12 cellular contexts compared by ENCODE assay signal in genomic region chr12:6954316-6954710, GRCh38. TPM values are rescaled to one million over a fixed set of nuclear protein-coding genes. Genes with fewer than 3 reads are reported as not detected.
DNase-seq lines count a peak whose midpoint lies in the region; ATAC-seq and TF ChIP-seq lines count a peak whose summit lies in the region.
"Had no signal": no experiment of that assay in that cellular context is flagged by ENCODE, and none has a peak within 500 bp of the region (broad histone marks: within the 10 kb centered on the region; RNA-seq: fewer than 3 reads in every experiment).

No MANE protein-coding gene starts in this region.

- H3K9ac ChIP-seq in MM.1S (ENCODE audit: low read length) (peak overlapping the region; percentile 23; the same call in 1 of the 2 replicates), colonic mucosa (ENCODE audit: low read depth in 2 of 2, low read length in 2 of 2) (peak overlapping the region in 1 of 2 donors; percentile 19)

- no peaks in the 10 kb centered on the region for H3K9me3 ChIP-seq in CD8-positive, alpha-beta memory T cell (ENCODE audit: low read length)
- H3K9me3 ChIP-seq in MM.1S (replicated peaks; ENCODE audit: insufficient read depth, low read length) (no peaks in the 10 kb centered on the region), colonic mucosa (no peaks in the 10 kb centered on the region), neutrophil (no peaks in the 10 kb centered on the region)

- TF ChIP-seq CTCF in MM.1S (IDR thresholded peaks at IDR 0.05; ENCODE audit: low read length), result no peak
- TF ChIP-seq CTCF in colonic mucosa (IDR thresholded peaks at IDR 0.05), result no peak
- TF ChIP-seq CTCF in neutrophil (IDR thresholded peaks at IDR 0.05), result no peak

- peak overlapping the region; percentile 88 for H3K4me3 ChIP-seq in CD8-positive, alpha-beta memory T cell (ENCODE audit: low read length)
- H3K4me3 ChIP-seq in MM.1S (ENCODE audit: low read length), result no peak overlapping the region
- peak overlapping the region; percentile 15 for H3K4me3 ChIP-seq in colonic mucosa
- peak overlapping the region; percentile 88 to 97 for H3K4me3 ChIP-seq in neutrophil (ENCODE audit: low read depth in 1 of 2, low read length in 1 of 2)

- H3K4me1 Mint-ChIP-seq in CD8-positive, alpha-beta memory T cell, result peaks cover 80 to 89% (median 81%) of the 10 kb centered on the region in 3 donors

- H3K9me3 Mint-ChIP-seq in CD8-positive, alpha-beta memory T cell, result peaks cover 0 to 3% (median 0%) of the 10 kb centered on the region in 5 donors

- H3F3A ChIP-seq in MM.1S (ENCODE audit: insufficient read depth, low read length), result peaks cover 52% of the 10 kb centered on the region

- intact Hi-C loops in colonic mucosa (cut with DNase I), result no loop called here

- peaks cover 87% of the 10 kb centered on the region for H3K79me2 ChIP-seq in MM.1S (ENCODE audit: low read length)

- no peak for DNase-seq in CD8-positive, alpha-beta memory T cell
- DNase-seq in MM.1S (no peak), colonic mucosa (no peak), NCI-H1930 (lab: John Stamatoyannopoulos, UW) (no peak), T1000 (lab: John Stamatoyannopoulos, UW) (no peak), NCI-H1417 treated with DMSO at 0.1 percent for 48 hours (lab: John Stamatoyannopoulos, UW) (no peak)
- DNase-seq: NCI-H1092, NCI-H774 had no signal

- no peaks in the 10 kb centered on the region for H3K9me2 ChIP-seq in MM.1S (replicated peaks; ENCODE audit: insufficient read depth, low read length)

- H3K27me3 ChIP-seq in CD8-positive, alpha-beta memory T cell (ENCODE audit: insufficient read depth, low read length, poor library complexity, severe bottlenecking), result no peaks in the 10 kb centered on the region
- no peaks in the 10 kb centered on the region for H3K27me3 ChIP-seq in MM.1S (replicated peaks; ENCODE audit: insufficient read depth, low read length)
- H3K27me3 ChIP-seq in colonic mucosa, result no peaks in the 10 kb centered on the region
- H3K27me3 ChIP-seq in neutrophil, result no peaks in the 10 kb centered on the region

- POLR2A ChIA-PET in CD8-positive, alpha-beta memory T cell (lab: Charles Lee), result interaction anchor here (0.8 to 13.3 kb wide), 2 partner anchors 7 to 11 kb away, joined by 4 to 481 read pairs; partner anchors contain the start of genes C12orf57, PTPN6 and RNU7-1

- no peaks in the 10 kb centered on the region for H3K27me3 Mint-ChIP-seq in CD8-positive, alpha-beta memory T cell

- H3K36me3 ChIP-seq in CD8-positive, alpha-beta memory T cell (ENCODE audit: insufficient read depth, low read length), result peaks cover 36% of the 10 kb centered on the region
- H3K36me3 ChIP-seq in MM.1S (replicated peaks; ENCODE audit: insufficient read depth, low read length) (no peaks in the 10 kb centered on the region; the same call in 1 of the 2 replicates), colonic mucosa (no peaks in the 10 kb centered on the region), neutrophil (peaks cover 70% of the 10 kb centered on the region)

- no peaks in the 10 kb centered on the region for H4K20me1 ChIP-seq in MM.1S (ENCODE audit: insufficient read depth, low read length)

- peaks cover 9 to 74% (median 15%) of the 10 kb centered on the region in 3 donors for H3K36me3 Mint-ChIP-seq in CD8-positive, alpha-beta memory T cell

- H3K4me2 ChIP-seq in MM.1S (ENCODE audit: low read depth, low read length), result peak overlapping the region; percentile 99; the same call in 1 of the 2 replicates

- ATAC-seq in GM19035 (IDR thresholded peaks at IDR 0.05; ENCODE audit: unreplicated experiment), result no peak

- H3K27ac Mint-ChIP-seq in CD8-positive, alpha-beta memory T cell, result peak overlapping the region; percentile 94 to 99 (median 97)

- CTCF ChIA-PET in CD8-positive, alpha-beta memory T cell (lab: Charles Lee), result interaction anchor here (0.9 to 13.3 kb wide), 3 partner anchors 10 to 14 kb away, joined by 5 to 815 read pairs (median 19); partner anchors contain the start of genes C12orf57, PTPN6 and RNU7-1

- peak overlapping the region; percentile 95 to 99 (median 99) for H3K4me3 Mint-ChIP-seq in CD8-positive, alpha-beta memory T cell

- peaks cover 76% of the 10 kb centered on the region for H3K4me1 ChIP-seq in CD8-positive, alpha-beta memory T cell (ENCODE audit: insufficient read depth, low read length)
- H3K4me1 ChIP-seq in MM.1S (ENCODE audit: low read length) (peaks cover 76% of the 10 kb centered on the region), colonic mucosa (no peaks in the 10 kb centered on the region), neutrophil (ENCODE audit: control insufficient read depth in 1 of 2, insufficient read depth in 1 of 2, low read depth in 1 of 2, low read length in 1 of 2) (peaks cover 72 to 85% of the 10 kb centered on the region in 2 experiments)

- H3K27ac ChIP-seq in CD8-positive, alpha-beta memory T cell (ENCODE audit: low read depth, low read length), result peak overlapping the region; percentile 68
- peak overlapping the region; percentile 97; the same call in 1 of the 2 replicates for H3K27ac ChIP-seq in MM.1S (ENCODE audit: low read length)
- H3K27ac ChIP-seq in colonic mucosa, result peak overlapping the region; percentile 80
- H3K27ac ChIP-seq in neutrophil, result peak overlapping the region; percentile 99

- H2AFZ ChIP-seq in MM.1S (ENCODE audit: low read length), result no peak overlapping the region

RNA-seq across cellular contexts. Expression of gene PTPN6, which starts 3.2 kb away (rescaled TPM):
- 100 to 1,000 TPM; 456 to 460 TPM for total RNA-seq in CD8-positive, alpha-beta memory T cell
- 379 TPM for polyA plus RNA-seq in CD8-positive, alpha-beta memory T cell
- 10 to 100 TPM; 44.8 to 48.1 TPM for total RNA-seq in colonic mucosa

RNA-seq across cellular contexts. Expression of gene C12orf57, which starts 10.5 kb away (rescaled TPM):
- total RNA-seq in CD8-positive, alpha-beta memory T cell, result 100 to 1,000 TPM; 297 to 304 TPM
- polyA plus RNA-seq in CD8-positive, alpha-beta memory T cell, result 259 TPM
- total RNA-seq in colonic mucosa, result 100 to 1,000 TPM; 114 to 206 TPM

RNA-seq across cellular contexts. Expression of gene RNU7-1, which starts 10.7 kb away (rescaled TPM):
- total RNA-seq in CD8-positive, alpha-beta memory T cell, result not detected
- not detected for polyA plus RNA-seq in CD8-positive, alpha-beta memory T cell
- total RNA-seq in colonic mucosa, result not detected
- total RNA-seq: T-helper 2 cell treated with Interferon-gamma antibody and Interleukin-4, amounts not matched to agents 100 ng/mL and 5 ng/mL, for 36 hours had no signal
- polyA plus RNA-seq: esophagus had no signal

RNA-seq across cellular contexts. Expression of gene PHB2, which starts 16.2 kb away (rescaled TPM):
- total RNA-seq in CD8-positive, alpha-beta memory T cell, result 100 to 1,000 TPM; 499 to 503 TPM
- polyA plus RNA-seq in CD8-positive, alpha-beta memory T cell, result 116 TPM
- 100 to 1,000 TPM; 233 to 323 TPM for total RNA-seq in colonic mucosa

RNA-seq across cellular contexts. Expression of gene EMG1, which starts 16.4 kb away (rescaled TPM):
- total RNA-seq in CD8-positive, alpha-beta memory T cell, result 100 to 1,000 TPM; 158 to 161 TPM
- 64.4 TPM for polyA plus RNA-seq in CD8-positive, alpha-beta memory T cell
- total RNA-seq in colonic mucosa, result 10 to 100 TPM; 27.2 to 62.3 TPM

Comparison
In these comparisons a context has a peak if more than half of its experiments do, and no peak if none do; other contexts are left out.
1. RNA of gene PTPN6, which starts 3.2 kb away (total RNA-seq): 456 to 460 TPM in CD8-positive, alpha-beta memory T cell; 44.8 to 48.1 TPM in colonic mucosa; every median in the first group is over 4 times any median in the second.
2. Peak in every context shown above with its lines, with median percentiles within 50 percentile points of each other: H3K27ac ChIP-seq.